1 cellular context compared by ENCODE assay signal in genomic region chr9:110029815-110030480, GRCh38.
TF ChIP-seq lines count a peak whose summit lies in the region.

No MANE protein-coding gene starts in this region.

TF ChIP-seq in endothelial cell of umbilical vein, 7 proteins besides CTCF, POLR2A, EP300 and RAD21 (continued from another document):
- TF ChIP-seq JUN (IDR thresholded peaks at IDR 0.05; ENCODE audit: borderline replicate concordance, insufficient read depth, insufficient read length, low read depth) (no peak), EZH2 (IDR thresholded peaks at IDR 0.05; ENCODE audit: borderline replicate concordance, low read depth, low read length, severe bottlenecking) (no peak)
- TF ChIP-seq, protein P1, sequence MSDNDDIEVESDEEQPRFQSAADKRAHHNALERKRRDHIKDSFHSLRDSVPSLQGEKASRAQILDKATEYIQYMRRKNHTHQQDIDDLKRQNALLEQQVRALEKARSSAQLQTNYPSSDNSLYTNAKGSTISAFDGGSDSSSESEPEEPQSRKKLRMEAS (IDR thresholded peaks at IDR 0.05; ENCODE audit: insufficient read depth, insufficient read length) = no peak
